Comparison of ENCODE assay signal across 11 cellular contexts in genomic region chr21:26834181-26834945, GRCh38. TPM values are rescaled to one million over a fixed set of nuclear protein-coding genes. Genes with fewer than 3 reads are reported as not detected.
A peak's percentile ranks its signal among the peaks of the same experiment; 100 is the strongest.
DNase-seq lines count a peak whose midpoint lies in the region; ATAC-seq and TF ChIP-seq lines count a peak whose summit lies in the region.
"Had no signal": no experiment of that assay in that cellular context is flagged by ENCODE, and none has a peak within 500 bp of the region (broad histone marks: within the 10 kb centered on the region; RNA-seq: fewer than 3 reads in every experiment).

No MANE protein-coding gene starts in this region.

- no peaks in the 10 kb centered on the region for H3K27me3 ChIP-seq in lower lobe of right lung (ENCODE audit: low read depth)
- H3K27me3 ChIP-seq in HAP-1 (ENCODE audit: low read depth), result no peaks in the 10 kb centered on the region

- POLR2A ChIA-PET in AG04449 (lab: Yijun Ruan, JAX), result no interaction called here

- DNase-seq in AG04449 (ENCODE audit: low read depth, low spot score) (no peak), cerebellar cortex (ENCODE audit: low spot score) (peak; percentile 58), lower lobe of right lung (no peak), NK-92 (lab: John Stamatoyannopoulos, UW; ENCODE audit: unreplicated experiment) (no peak), HAP-1 (ENCODE audit: low spot score in 2 of 2) (no peak)
- peak; percentile 76 for DNase-seq in Jurkat, Clone E6-1 (ENCODE audit: low read depth, low spot score)
- DNase-seq: stimulated activated naive CD8-positive, alpha-beta T cell treated with anti-CD3 and anti-CD28 coated beads, Interleukin-15, Interleukin-2, amounts not matched to agents 100 U/mL and 50 U/mL, for 24 hours had no signal

- in situ Hi-C loops in HAP-1 (cut with MboI; ENCODE audit: low sequenced_read_pairs), result no loop called here

- H3K4me3 ChIP-seq in AG04449 (ENCODE audit: low read depth, low read length) (no peak overlapping the region), lower lobe of right lung (no peak overlapping the region), HAP-1 (no peak overlapping the region)
- no peak overlapping the region for H3K4me3 ChIP-seq in Jurkat, Clone E6-1 (ENCODE audit: low read length)

- intact Hi-C loops in lower lobe of right lung (cut with DNase I), result no loop called here

- H3K4me1 ChIP-seq in lower lobe of right lung (peaks cover 16% of the 10 kb centered on the region), HAP-1 (no peaks in the 10 kb centered on the region)

- CTCF ChIA-PET in AG04449 (lab: Yijun Ruan, JAX), result interaction anchor here (0.7 to 2.9 kb wide), 16 partner anchors 9 to 1911 kb away, joined by 3 to 15 read pairs (median 4); partner anchors contain the start of gene ADAMTS1

- H3K27ac ChIP-seq in lower lobe of right lung, result no peak overlapping the region

- ATAC-seq in lower lobe of right lung, result peak in 1 of 2 donors; percentile 10
- ATAC-seq in GM21423 (IDR thresholded peaks at IDR 0.05; ENCODE audit: unreplicated experiment), result no peak
- no peak for ATAC-seq in GM21381 (IDR thresholded peaks at IDR 0.05; ENCODE audit: unreplicated experiment)
- ATAC-seq: activated CD4-positive, CD25-positive, alpha-beta regulatory T cell treated with anti-CD3 and anti-CD28 coated beads, Interleukin-2, amount 50 U/mL, for 24 hours; stimulated activated naive CD8-positive, alpha-beta T cell treated with anti-CD3 and anti-CD28 coated beads, Interleukin-15, Interleukin-2, amounts not matched to agents 100 U/mL and 50 U/mL, for 24 hours had no signal

- H3K9me3 ChIP-seq in lower lobe of right lung (no peaks in the 10 kb centered on the region), HAP-1 (no peaks in the 10 kb centered on the region)

- TF ChIP-seq CTCF in AG04449 (IDR thresholded peaks at IDR 0.05; ENCODE audit: insufficient read depth, low read length, missing control alignments) (peak; percentile 1), lower lobe of right lung (IDR thresholded peaks at IDR 0.05) (peak; percentile 16)

- H3K36me3 ChIP-seq in lower lobe of right lung, result peaks cover 31% of the 10 kb centered on the region
- peaks cover 31% of the 10 kb centered on the region for H3K36me3 ChIP-seq in HAP-1 (replicated peaks)

RNA-seq across cellular contexts. Expression of gene ADAMTS1, which starts 10.8 kb away (rescaled TPM):
- 31.8 TPM for polyA plus RNA-seq in Jurkat, Clone E6-1 (2012; ENCODE audit: insufficient read depth, insufficient read length)
- total RNA-seq in lower lobe of right lung, result 59.3 TPM
- total RNA-seq: OCI-LY7 had no signal

Comparison
In these comparisons a context has a peak if more than half of its experiments do, and no peak if none do; other contexts are left out.
1. DNase-seq: peak in Jurkat, Clone E6-1 (single experiment) and cerebellar cortex (single experiment); none in AG04449 (single experiment), lower lobe of right lung (single experiment), NK-92 (single experiment) and HAP-1 (0 of 2).